8 cellular contexts compared by ENCODE assay signal in the genomic region with DNA sequence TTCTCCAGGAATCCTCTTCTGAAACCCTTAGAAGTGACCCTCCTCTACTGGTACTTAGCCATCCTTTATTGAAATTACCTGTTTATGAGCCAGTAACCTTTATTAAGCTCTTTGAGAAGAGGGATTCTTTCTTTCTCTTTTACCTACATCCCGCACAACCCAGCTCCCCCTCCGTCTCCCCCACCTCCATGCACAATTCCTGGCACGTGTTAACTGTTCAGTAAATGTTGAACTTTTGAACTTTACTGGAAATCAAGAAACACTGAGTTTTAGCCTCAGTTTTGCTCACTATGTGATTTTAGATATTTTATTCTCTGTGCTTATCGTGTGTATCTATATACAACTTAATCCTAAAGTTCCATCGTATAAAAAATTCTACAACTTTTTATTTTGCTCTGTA. TPM values are rescaled to one million over a fixed set of nuclear protein-coding genes. Genes with fewer than 3 reads are reported as not detected.
A peak's percentile ranks its signal among the peaks of the same experiment; 100 is the strongest.
DNase-seq lines count a peak whose midpoint lies in the region; ATAC-seq and TF ChIP-seq lines count a peak whose summit lies in the region.

No MANE protein-coding gene starts in this region.

- H3K36me3 ChIP-seq in SK-N-SH (replicated peaks in 1 of 2; ENCODE audit: control insufficient read depth in 1 of 2, insufficient read depth in 2 of 2, low read length in 1 of 2) (peaks cover 3 to 22% of the 10 kb centered on the region in 2 experiments), hepatocyte (replicated peaks; ENCODE audit: insufficient read depth, low read depth) (no peaks in the 10 kb centered on the region), stomach (peaks cover 0 to 16% (median 3%) of the 10 kb centered on the region in 4 donors)

- H3F3A ChIP-seq in SK-N-SH (replicated peaks; ENCODE audit: insufficient read depth): peaks cover 16% of the 10 kb centered on the region

- H3K36me3 Mint-ChIP-seq in WTC11: peaks cover 5% of the 10 kb centered on the region; the same call in 1 of the 2 replicates

- H3K4me1 Mint-ChIP-seq in WTC11: peaks cover 25% of the 10 kb centered on the region

- no peak for TF ChIP-seq RAD21 in SK-N-SH (IDR thresholded peaks at IDR 0.05; ENCODE audit: low read length)

- TF ChIP-seq CTCF in SK-N-SH (IDR thresholded peaks at IDR 0.05) (no peak), WTC11 (IDR thresholded peaks at IDR 0.05) (no peak), hepatocyte (IDR thresholded peaks at IDR 0.05; ENCODE audit: poor library complexity) (no peak), stomach (IDR thresholded peaks at IDR 0.05) (no peak)

- H3K27me3 Mint-ChIP-seq in WTC11 (ENCODE audit: low read depth): no peaks in the 10 kb centered on the region

- 16% methylated on average over 5 of the region's 5 CpGs for WGBS in SK-N-SH (ENCODE audit: low lambda C conversion rate)
- 33% methylated on average over 5 of the region's 5 CpGs for WGBS in hepatocyte (ENCODE audit: low lambda C conversion rate, missing lambda C conversion rate)
- WGBS in stomach, 5 donors: 22 to 33% (median 26%) methylated on average over 5 of the region's 5 CpGs

- DNase-seq in SK-N-SH: peak; percentile 22
- DNase-seq in WTC11 (ENCODE audit: low spot score): no peak
- peak; percentile 15 for DNase-seq in hepatocyte (ENCODE audit: low spot score)
- no peak for DNase-seq in stomach
- DNase-seq in NCI-H748 (lab: John Stamatoyannopoulos, UW; ENCODE audit: unreplicated experiment): no peak
- no peak for DNase-seq in erythroblast (lab: John Stamatoyannopoulos, UW)
- no peak for DNase-seq in NCI-H128 (lab: John Stamatoyannopoulos, UW; ENCODE audit: unreplicated experiment)

- POLR2A ChIA-PET in SK-N-SH (lab: Yijun Ruan, JAX) (no interaction called here), WTC11 (lab: Charles Lee) (interaction anchor here (0.6 to 1.1 kb wide), 2 partner anchors 80 to 339 kb away, joined by 3 read pairs; no protein-coding TSS in a partner anchor)

- ATAC-seq in SK-N-SH treated with all-trans-retinoic acid at 6 μM for 48 hours: no peak
- ATAC-seq in WTC11: no peak

- H3K4me2 ChIP-seq in SK-N-SH (peak overlapping the region; percentile 93), hepatocyte (peak overlapping the region; percentile 88)

- H3K79me2 ChIP-seq in SK-N-SH (ENCODE audit: insufficient read depth) (peaks cover 87% of the 10 kb centered on the region), hepatocyte (peaks cover 77% of the 10 kb centered on the region)

- H3K27ac Mint-ChIP-seq in WTC11: no peak overlapping the region; the same call in 1 of the 2 replicates

- H3K27me3 ChIP-seq in SK-N-SH (ENCODE audit: insufficient read depth) (no peaks in the 10 kb centered on the region), hepatocyte (no peaks in the 10 kb centered on the region), stomach (no peaks in the 10 kb centered on the region)

- H3K4me1 ChIP-seq in SK-N-SH (ENCODE audit: control insufficient read depth in 1 of 2, insufficient read depth in 2 of 2, low read depth in 1 of 2, low read length in 1 of 2): peaks cover 3% of the 10 kb centered on the region in 2 experiments; a peak in 2 of 4 replicates
- peaks cover 7% of the 10 kb centered on the region for H3K4me1 ChIP-seq in hepatocyte (ENCODE audit: insufficient read depth)
- H3K4me1 ChIP-seq in stomach: peaks cover 3 to 59% (median 38%) of the 10 kb centered on the region in 4 donors

- intact Hi-C loops in stomach (cut with DNase I; ENCODE audit: low total_unique reads): no loop called here

- no peak overlapping the region for H2AFZ ChIP-seq in SK-N-SH (ENCODE audit: low read depth)
- H2AFZ ChIP-seq in hepatocyte: no peak overlapping the region

- CTCF ChIA-PET in SK-N-SH (lab: Yijun Ruan, JAX) (interaction anchor here (1.5 kb wide), 1 partner anchor 68 kb away, joined by 3 read pairs; no protein-coding TSS in a partner anchor), WTC11 (lab: Charles Lee) (interaction anchor here (0.7 kb wide), 1 partner anchor 8 kb away, joined by 4 read pairs; no protein-coding TSS in a partner anchor)

- H3K4me3 ChIP-seq in SK-N-SH (ENCODE audit: low read depth in 2 of 2, low read length in 1 of 2) (peak overlapping the region; percentile 86 to 96), hepatocyte (peak overlapping the region; percentile 69), stomach (peak overlapping the region; percentile 60 to 85 (median 76))

- peaks cover 3% of the 10 kb centered on the region for H3K9me3 Mint-ChIP-seq in WTC11

- TF ChIP-seq EP300 in SK-N-SH (IDR thresholded peaks at IDR 0.05; ENCODE audit: borderline replicate concordance in 1 of 2, low read depth in 1 of 2, low read length in 1 of 2) (no peak), stomach (IDR thresholded peaks at IDR 0.05) (no peak)

- H3K9ac ChIP-seq in SK-N-SH: peak overlapping the region; percentile 95

- H4K20me1 ChIP-seq in SK-N-SH (ENCODE audit: insufficient read depth) (peaks cover 40% of the 10 kb centered on the region), hepatocyte (ENCODE audit: insufficient read depth, poor library complexity, severe bottlenecking) (peaks cover 16% of the 10 kb centered on the region)

- peak overlapping the region; percentile 88 for H3K4me3 Mint-ChIP-seq in WTC11

- H3K9me2 ChIP-seq in SK-N-SH (no peaks in the 10 kb centered on the region), hepatocyte (replicated peaks; ENCODE audit: insufficient read depth) (no peaks in the 10 kb centered on the region)

- H3K9me3 ChIP-seq in SK-N-SH (no peaks in the 10 kb centered on the region), hepatocyte (ENCODE audit: low read depth) (no peaks in the 10 kb centered on the region), stomach (no peaks in the 10 kb centered on the region)

- TF ChIP-seq POLR2A in stomach (IDR thresholded peaks at IDR 0.05): no peak
- no peak for TF ChIP-seq POLR2A in erythroblast (IDR thresholded peaks at IDR 0.05; ENCODE audit: low read length)

- H3K27ac ChIP-seq in SK-N-SH (ENCODE audit: low read depth in 2 of 2, low read length in 1 of 2) (peak overlapping the region; percentile 56 to 98), hepatocyte (peak overlapping the region; percentile 97), stomach (peak overlapping the region in 3 of 5 donors; percentile 7 to 100 (median 99))

TF ChIP-seq in SK-N-SH, 30 proteins besides CTCF, POLR2A, EP300 and RAD21 (continues in another document):
- TF ChIP-seq RXRA (IDR thresholded peaks at IDR 0.05; ENCODE audit: borderline replicate concordance, low read depth) (no peak; the same call in 1 of the 2 replicates), GABPA (IDR thresholded peaks at IDR 0.05; ENCODE audit: low read depth) (no peak), TCF12 (IDR thresholded peaks at IDR 0.05) (0 out of 2 replicates have a peak, but pooled peaks have one; percentile 0), FOXM1 (IDR thresholded peaks at IDR 0.05; ENCODE audit: low read depth) (no peak), RCOR1 (IDR thresholded peaks at IDR 0.05; ENCODE audit: low read length) (no peak)

TF ChIP-seq in WTC11, 78 proteins besides CTCF, POLR2A, EP300 and RAD21 (continues in another document):
- TF ChIP-seq SP1 (CRISPR knock-in tag; conservative IDR thresholded peaks at IDR 0.05): no peak
- TF ChIP-seq, protein P1, sequence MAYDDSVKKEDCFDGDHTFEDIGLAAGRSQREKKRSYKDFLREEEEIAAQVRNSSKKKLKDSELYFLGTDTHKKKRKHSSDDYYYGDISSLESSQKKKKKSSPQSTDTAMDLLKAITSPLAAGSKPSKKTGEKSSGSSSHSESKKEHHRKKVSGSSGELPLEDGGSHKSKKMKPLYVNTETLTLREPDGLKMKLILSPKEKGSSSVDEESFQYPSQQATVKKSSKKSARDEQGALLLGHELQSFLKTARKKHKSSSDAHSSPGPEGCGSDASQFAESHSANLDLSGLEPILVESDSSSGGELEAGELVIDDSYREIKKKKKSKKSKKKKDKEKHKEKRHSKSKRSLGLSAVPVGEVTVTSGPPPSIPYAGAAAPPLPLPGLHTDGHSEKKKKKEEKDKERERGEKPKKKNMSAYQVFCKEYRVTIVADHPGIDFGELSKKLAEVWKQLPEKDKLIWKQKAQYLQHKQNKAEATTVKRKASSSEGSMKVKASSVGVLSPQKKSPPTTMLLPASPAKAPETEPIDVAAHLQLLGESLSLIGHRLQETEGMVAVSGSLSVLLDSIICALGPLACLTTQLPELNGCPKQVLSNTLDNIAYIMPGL (CRISPR knock-in tag; IDR thresholded peaks at IDR 0.05): no peak
- TF ChIP-seq TEAD4 (CRISPR knock-in tag; IDR thresholded peaks at IDR 0.05): no peak
- TF ChIP-seq JAZF1 (CRISPR knock-in tag; IDR thresholded peaks at IDR 0.05): no peak
- TF ChIP-seq OVOL2 (CRISPR knock-in tag; IDR thresholded peaks at IDR 0.05; ENCODE audit: borderline replicate concordance): no peak
- TF ChIP-seq, protein P2, sequence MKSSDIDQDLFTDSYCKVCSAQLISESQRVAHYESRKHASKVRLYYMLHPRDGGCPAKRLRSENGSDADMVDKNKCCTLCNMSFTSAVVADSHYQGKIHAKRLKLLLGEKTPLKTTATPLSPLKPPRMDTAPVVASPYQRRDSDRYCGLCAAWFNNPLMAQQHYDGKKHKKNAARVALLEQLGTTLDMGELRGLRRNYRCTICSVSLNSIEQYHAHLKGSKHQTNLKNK (CRISPR knock-in tag; IDR thresholded peaks at IDR 0.05): no peak
- no peak for TF ChIP-seq ATF1 (CRISPR knock-in tag; IDR thresholded peaks at IDR 0.05)
- TF ChIP-seq TEAD1 (CRISPR knock-in tag; IDR thresholded peaks at IDR 0.05): no peak
- no peak for TF ChIP-seq HMGA2 (CRISPR knock-in tag; IDR thresholded peaks at IDR 0.05)
- TF ChIP-seq ZNF263 (CRISPR knock-in tag; IDR thresholded peaks at IDR 0.05; ENCODE audit: low read depth): no peak
- TF ChIP-seq, protein P3, sequence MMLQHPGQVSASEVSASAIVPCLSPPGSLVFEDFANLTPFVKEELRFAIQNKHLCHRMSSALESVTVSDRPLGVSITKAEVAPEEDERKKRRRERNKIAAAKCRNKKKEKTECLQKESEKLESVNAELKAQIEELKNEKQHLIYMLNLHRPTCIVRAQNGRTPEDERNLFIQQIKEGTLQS (CRISPR knock-in tag; conservative IDR thresholded peaks at IDR 0.05): no peak
- TF ChIP-seq FOXJ3 (CRISPR knock-in tag; IDR thresholded peaks at IDR 0.05; ENCODE audit: borderline replicate concordance): no peak

RNA-seq across cellular contexts. Expression of a gene that starts 1.8 kb away (rescaled TPM):
- polyA plus RNA-seq in SK-N-SH (2012; rRNA removed) (24.2 and 26.9 TPM in 2 replicates), hepatocyte (65.5 and 78.2 TPM in 2 replicates), stomach (10 to 100 TPM in 1 of 3 donors, 1 to 10 TPM in 2; 8.2 to 10.7 (median 8.6) TPM)
- polyA plus RNA-seq in SK-N-SH (2012; cell fraction: cytosol; rRNA removed): 33.2 and 35.1 TPM in 2 replicates
- polyA plus RNA-seq in SK-N-SH (2012; cell fraction: nucleus; rRNA removed): 15.5 and 23.3 TPM in 2 replicates
- total RNA-seq in WTC11 (2021) (25.1 to 28.5 TPM (median 25.6 TPM) in 3 replicates), hepatocyte (119 and 131 TPM in 2 replicates), stomach (10 to 100 TPM; 11.7 to 85.6 (median 22.3) TPM)

RNA-seq across cellular contexts. Expression of a gene that starts 2.1 kb away (rescaled TPM):
- polyA plus RNA-seq in SK-N-SH (2012; rRNA removed) (3.5 and 4.0 TPM in 2 replicates), hepatocyte (5.0 and 6.8 TPM in 2 replicates), stomach (1 to 10 TPM in 2 of 3 donors, under 1 TPM in 1; 0.31 to 4.9 (median 3.4) TPM)
- polyA plus RNA-seq in SK-N-SH (2012; cell fraction: cytosol; rRNA removed): 3.7 and 5.1 TPM in 2 replicates
- polyA plus RNA-seq in SK-N-SH (2012; cell fraction: nucleus; rRNA removed): 9.5 and 12.5 TPM in 2 replicates
- total RNA-seq in WTC11 (2021) (21.3 to 24.9 TPM (median 23.0 TPM) in 3 replicates), hepatocyte (4.9 and 5.5 TPM in 2 replicates), stomach (10 to 100 TPM in 3 of 5 donors, 1 to 10 TPM in 2; 1.2 to 50.4 (median 10.1) TPM)

Comparison
In these comparisons a context has a peak if more than half of its experiments do, and no peak if none do; other contexts are left out.
1. DNase-seq: peak in SK-N-SH (single experiment) and hepatocyte (single experiment); none in WTC11 (single experiment), stomach (single experiment), NCI-H748 (single experiment), erythroblast (0 of 2) and NCI-H128 (single experiment).
2. Peak in every context shown above with its lines, with median percentiles within 50 percentile points of each other: H3K27ac ChIP-seq and H3K4me3 ChIP-seq.